1 cellular context compared by ENCODE assay signal in the genomic region with DNA sequence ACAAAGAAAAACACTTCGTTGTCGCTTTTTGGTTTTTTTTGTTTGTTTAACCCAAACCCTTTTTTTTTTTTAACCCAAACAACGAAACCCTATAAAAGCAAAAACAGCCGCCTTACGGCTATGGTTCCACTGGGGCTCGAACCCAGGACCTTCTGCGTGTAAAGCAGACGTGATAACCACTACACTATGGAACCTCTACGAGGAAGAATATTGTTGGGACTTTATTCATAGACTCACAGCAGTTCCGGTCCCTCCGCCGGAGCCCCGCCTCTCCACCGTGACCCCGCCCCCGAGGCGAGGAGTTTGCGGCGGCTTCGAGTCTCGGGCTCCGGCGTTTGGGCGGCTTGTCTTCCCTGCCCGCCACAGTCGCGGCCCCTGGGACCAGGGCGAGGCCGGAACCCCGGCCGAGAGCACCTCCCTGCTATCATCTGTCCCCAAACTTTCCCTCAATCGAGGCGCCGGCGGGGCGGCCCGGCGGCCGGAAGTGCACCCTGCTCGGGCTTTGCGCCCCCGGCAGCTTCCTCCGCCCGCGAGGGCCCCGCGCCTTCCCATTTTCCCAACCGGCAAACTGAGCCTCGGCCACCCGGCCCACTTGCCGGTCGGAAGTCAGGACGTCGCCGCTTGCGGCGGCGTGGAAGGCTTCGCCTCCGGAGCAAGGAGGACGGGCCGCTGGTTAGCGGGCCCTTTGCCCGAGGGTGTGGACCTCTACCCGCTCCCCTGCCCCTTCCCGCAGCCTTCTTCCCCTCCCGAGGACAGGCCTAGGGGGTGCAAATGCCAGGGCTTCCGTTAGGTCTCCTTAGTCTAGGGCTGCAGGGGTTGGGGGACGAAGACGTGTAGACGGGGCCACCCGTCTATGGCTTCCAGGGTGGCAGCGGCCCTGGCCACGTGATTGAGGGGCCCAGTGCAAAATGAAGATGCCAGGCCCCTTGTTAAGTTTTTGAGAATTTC.
TF ChIP-seq lines count a peak whose summit lies in the region.

No MANE protein-coding gene starts in this region.

TF ChIP-seq in IMR-90, 13 proteins besides CTCF, POLR2A, EP300 and RAD21:
- TF ChIP-seq FOS (IDR thresholded peaks at IDR 0.05; ENCODE audit: low read depth, low read length) (peak; percentile 88), MAZ (IDR thresholded peaks at IDR 0.05; ENCODE audit: borderline replicate concordance, low read depth, low read length) (peak; percentile 18; the same call in 1 of the 2 replicates), BHLHE40 (IDR thresholded peaks at IDR 0.05; ENCODE audit: low read depth, low read length) (no peak)
- TF ChIP-seq, protein P1, sequence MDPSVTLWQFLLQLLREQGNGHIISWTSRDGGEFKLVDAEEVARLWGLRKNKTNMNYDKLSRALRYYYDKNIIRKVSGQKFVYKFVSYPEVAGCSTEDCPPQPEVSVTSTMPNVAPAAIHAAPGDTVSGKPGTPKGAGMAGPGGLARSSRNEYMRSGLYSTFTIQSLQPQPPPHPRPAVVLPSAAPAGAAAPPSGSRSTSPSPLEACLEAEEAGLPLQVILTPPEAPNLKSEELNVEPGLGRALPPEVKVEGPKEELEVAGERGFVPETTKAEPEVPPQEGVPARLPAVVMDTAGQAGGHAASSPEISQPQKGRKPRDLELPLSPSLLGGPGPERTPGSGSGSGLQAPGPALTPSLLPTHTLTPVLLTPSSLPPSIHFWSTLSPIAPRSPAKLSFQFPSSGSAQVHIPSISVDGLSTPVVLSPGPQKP (IDR thresholded peaks at IDR 0.05; ENCODE audit: borderline replicate concordance, low read depth, low read length) = peak; percentile 71; the same call in 1 of the 2 replicates
